Comparison of ENCODE assay signal across 8 cellular contexts in genomic region chr21:34545079-34545884, GRCh38. TPM values are rescaled to one million over a fixed set of nuclear protein-coding genes. Genes with fewer than 3 reads are reported as not detected.
DNase-seq lines count a peak whose midpoint lies in the region; ATAC-seq and TF ChIP-seq lines count a peak whose summit lies in the region.

No MANE protein-coding gene starts in this region.

- ATAC-seq in GM19023 (IDR thresholded peaks at IDR 0.05; ENCODE audit: unreplicated experiment): peak; percentile 90
- peak; percentile 62 for ATAC-seq in HG03097 (IDR thresholded peaks at IDR 0.05; ENCODE audit: low FRiP score, unreplicated experiment)
- ATAC-seq in naive thymus-derived CD4-positive, alpha-beta T cell: peak; percentile 79
- no peak for ATAC-seq in effector memory CD8-positive, alpha-beta T cell (replicated peaks)

- no peaks in the 10 kb centered on the region for H3K27me3 ChIP-seq in naive thymus-derived CD4-positive, alpha-beta T cell (ENCODE audit: control insufficient read depth in 2 of 2, insufficient read depth in 2 of 2, low read length in 2 of 2)

- CTCF ChIA-PET in naive thymus-derived CD4-positive, alpha-beta T cell (lab: Charles Lee): no interaction called here

- H3K36me3 ChIP-seq in naive thymus-derived CD4-positive, alpha-beta T cell (ENCODE audit: control insufficient read depth in 2 of 3, insufficient read depth in 3 of 3, low read length in 3 of 3): no peaks in the 10 kb centered on the region

- no peak overlapping the region for H3K4me3 ChIP-seq in AG10803 (ENCODE audit: low read length)
- H3K4me3 ChIP-seq in epithelial cell of proximal tubule (ENCODE audit: low read depth, low read length): no peak overlapping the region
- H3K4me3 ChIP-seq in naive thymus-derived CD4-positive, alpha-beta T cell (ENCODE audit: low read length): no peak overlapping the region

- peak overlapping the region in 1 of 9 donors; percentile 18 for H3K27ac Mint-ChIP-seq in naive thymus-derived CD4-positive, alpha-beta T cell
- H3K27ac Mint-ChIP-seq in effector memory CD8-positive, alpha-beta T cell: no peak overlapping the region

- TF ChIP-seq CTCF in AG10803 (conservative IDR thresholded peaks at IDR 0.05; ENCODE audit: low read length) (peak; percentile 22), epithelial cell of proximal tubule (conservative IDR thresholded peaks at IDR 0.05; ENCODE audit: low read depth, low read length) (no peak)

- H3K4me3 Mint-ChIP-seq in naive thymus-derived CD4-positive, alpha-beta T cell: peak overlapping the region in 1 of 10 donors; percentile 49
- H3K4me3 Mint-ChIP-seq in effector memory CD8-positive, alpha-beta T cell: no peak overlapping the region

- peaks cover 0 to 7% (median 0%) of the 10 kb centered on the region in 7 donors for H3K4me1 Mint-ChIP-seq in naive thymus-derived CD4-positive, alpha-beta T cell
- peaks cover 7 to 10% of the 10 kb centered on the region in 2 donors for H3K4me1 Mint-ChIP-seq in effector memory CD8-positive, alpha-beta T cell (ENCODE audit: low read depth in 2 of 2)

- H3K9me3 Mint-ChIP-seq in naive thymus-derived CD4-positive, alpha-beta T cell: peaks cover 0 to 5% (median 0%) of the 10 kb centered on the region in 11 donors
- H3K9me3 Mint-ChIP-seq in effector memory CD8-positive, alpha-beta T cell: no peaks in the 10 kb centered on the region

- H3K27me3 Mint-ChIP-seq in naive thymus-derived CD4-positive, alpha-beta T cell: no peaks in the 10 kb centered on the region
- H3K27me3 Mint-ChIP-seq in effector memory CD8-positive, alpha-beta T cell: no peaks in the 10 kb centered on the region

- H3K4me1 ChIP-seq in naive thymus-derived CD4-positive, alpha-beta T cell (ENCODE audit: control insufficient read depth in 2 of 2, insufficient read depth in 2 of 2, low read length in 2 of 2): no peaks in the 10 kb centered on the region

- H3K36me3 Mint-ChIP-seq in naive thymus-derived CD4-positive, alpha-beta T cell: peaks cover 0 to 17% (median under 1%) of the 10 kb centered on the region in 5 donors
- peaks cover 4% of the 10 kb centered on the region for H3K36me3 Mint-ChIP-seq in effector memory CD8-positive, alpha-beta T cell (ENCODE audit: insufficient read depth)

- no peak overlapping the region for H3K27ac ChIP-seq in naive thymus-derived CD4-positive, alpha-beta T cell (ENCODE audit: low read depth, low read length)

- intact Hi-C loops in naive thymus-derived CD4-positive, alpha-beta T cell (cut with micrococcal nuclease): no loop called here

- DNase-seq in AG10803 (ENCODE audit: low read depth) (peak; percentile 92), SIG-M5 (lab: John Stamatoyannopoulos, UW) (peak; percentile 81), epithelial cell of proximal tubule (ENCODE audit: low read depth) (peak; percentile 48)
- no peak for DNase-seq in naive thymus-derived CD4-positive, alpha-beta T cell
- DNase-seq in activated CD4-positive, CD25-positive, alpha-beta regulatory T cell (lab: John Stamatoyannopoulos, UW): no peak
- no peak for DNase-seq in effector memory CD8-positive, alpha-beta T cell

- POLR2A ChIA-PET in naive thymus-derived CD4-positive, alpha-beta T cell (lab: Charles Lee): no interaction called here

- H3K9me3 ChIP-seq in naive thymus-derived CD4-positive, alpha-beta T cell (ENCODE audit: control insufficient read depth in 2 of 3, low read length in 3 of 3): no peaks in the 10 kb centered on the region

RNA-seq across cellular contexts. Expression of gene KCNE1, which starts 33.3 kb away (rescaled TPM):
- 0.22 TPM in 1 of 2 replicates, not detected in the other for total RNA-seq in epithelial cell of proximal tubule
- 1 to 10 TPM in 1 of 5 experiments, under 1 TPM in 4; 0.24 to 9.2 (median 0.49) TPM for total RNA-seq in naive thymus-derived CD4-positive, alpha-beta T cell
- polyA plus RNA-seq in naive thymus-derived CD4-positive, alpha-beta T cell: not detected

Comparison
In these comparisons a context has a peak if more than half of its experiments do, and no peak if none do; other contexts are left out.
1. DNase-seq: peak in AG10803 (single experiment), SIG-M5 (single experiment) and epithelial cell of proximal tubule (single experiment); none in naive thymus-derived CD4-positive, alpha-beta T cell (0 of 9), activated CD4-positive, CD25-positive, alpha-beta regulatory T cell (0 of 4) and effector memory CD8-positive, alpha-beta T cell (0 of 3).